ENCODE assay signal across 9 cellular contexts in the genomic region with DNA sequence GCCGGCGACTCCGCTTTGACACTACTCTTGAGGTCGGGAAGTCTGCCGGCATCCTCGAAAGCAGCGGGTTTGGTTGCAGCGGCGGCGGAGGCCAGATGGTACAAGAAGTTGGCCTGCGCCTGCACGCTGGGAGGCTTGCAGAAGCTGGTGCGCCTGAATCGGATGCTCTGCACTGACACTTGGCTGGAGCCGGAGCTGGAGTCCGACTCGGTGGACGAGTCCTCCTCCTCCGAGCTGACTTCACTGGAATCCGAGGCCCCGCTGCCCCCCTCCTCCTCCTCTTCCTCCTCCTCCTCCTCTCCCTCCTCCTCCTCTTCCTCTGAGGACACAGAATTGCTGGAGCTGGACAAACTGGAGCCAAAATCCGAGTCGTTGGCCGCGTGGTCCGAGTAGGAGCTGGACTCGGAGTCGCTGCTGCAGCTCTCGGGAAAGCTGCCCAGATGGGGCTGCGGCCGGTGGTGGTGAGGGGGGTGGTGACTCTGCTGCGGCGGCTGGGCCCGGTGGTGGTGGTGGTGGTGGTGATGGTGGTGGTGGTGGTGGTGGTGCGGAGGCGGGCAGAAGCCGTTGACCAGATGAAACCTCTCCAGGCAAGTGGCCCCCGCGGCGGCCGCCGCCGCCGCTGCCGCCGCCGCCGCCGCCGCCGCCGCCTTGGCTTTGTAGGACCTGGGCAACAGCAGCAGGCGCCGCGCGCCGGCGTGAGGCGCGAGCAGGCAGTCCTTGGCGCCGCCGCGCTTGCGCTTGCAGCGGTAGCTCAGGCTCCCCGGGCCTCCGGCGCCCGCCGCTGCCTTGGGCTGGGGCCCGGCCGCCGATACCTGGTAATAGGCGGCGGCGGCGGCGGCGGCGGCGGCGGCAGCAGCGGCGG. TPM values are rescaled to one million over a fixed set of nuclear protein-coding genes. Genes with fewer than 3 reads are reported as not detected.
DNase-seq lines count a peak whose midpoint lies in the region; ATAC-seq and TF ChIP-seq lines count a peak whose summit lies in the region.
"Had no signal": no experiment of that assay in that cellular context is flagged by ENCODE, and none has a peak within 500 bp of the region (broad histone marks: within the 10 kb centered on the region; RNA-seq: fewer than 3 reads in every experiment).

No MANE protein-coding gene starts in this region.

- peak; percentile 13 for DNase-seq in DMS153 (lab: John Stamatoyannopoulos, UW)
- DNase-seq in DMS153 treated with DMSO at 0.1 percent for 48 hours (lab: John Stamatoyannopoulos, UW; ENCODE audit: unreplicated experiment) = no peak
- peak; percentile 73 for DNase-seq in HCEC 1CT
- DNase-seq in M059J (ENCODE audit: low read depth) = peak; percentile 57
- peak; percentile 75 for DNase-seq in activated CD8-positive, alpha-beta memory T cell treated with anti-CD3 and anti-CD28 coated beads, Interleukin-2, amount 50 U/mL, for 48 hours
- no peak for DNase-seq in esophagus muscularis mucosa (ENCODE audit: extremely low spot score)
- peak; percentile 84 for DNase-seq in upper lobe of right lung

- H3K4me3 ChIP-seq in esophagus muscularis mucosa = peak overlapping the region; percentile 57 to 71 (median 69)
- H3K4me3 ChIP-seq in muscle layer of duodenum (ENCODE audit: low read depth in 1 of 2, low read length in 2 of 2) = peak overlapping the region; percentile 57 to 82
- peak overlapping the region; percentile 60 for H3K4me3 ChIP-seq in upper lobe of right lung

- no peak for TF ChIP-seq POLR2A in esophagus muscularis mucosa (IDR thresholded peaks at IDR 0.05; ENCODE audit: low read depth)

- H3K27ac ChIP-seq in esophagus muscularis mucosa (replicated peaks in 1 of 4) (peak overlapping the region; percentile 79 to 88 (median 84)), muscle layer of duodenum (ENCODE audit: low read length) (no peak overlapping the region), upper lobe of right lung (peak overlapping the region; percentile 38)
- H3K27ac ChIP-seq: epithelial cell of prostate had no signal

- TF ChIP-seq CTCF in esophagus muscularis mucosa (IDR thresholded peaks at IDR 0.05) (no peak), upper lobe of right lung (IDR thresholded peaks at IDR 0.05) (no peak)

- intact Hi-C loops in esophagus muscularis mucosa (cut with DNase I) (no loop called here), upper lobe of right lung (cut with DNase I) (loop anchor here (10.0 kb wide), 1 partner anchor 218 kb away; no protein-coding TSS in a partner anchor)

- H3K27me3 ChIP-seq in esophagus muscularis mucosa (no peaks in the 10 kb centered on the region), muscle layer of duodenum (ENCODE audit: low read depth, low read length) (peaks cover 18% of the 10 kb centered on the region), upper lobe of right lung (peaks cover 58% of the 10 kb centered on the region)

- TF ChIP-seq EP300 in esophagus muscularis mucosa (IDR thresholded peaks at IDR 0.05) = no peak

- WGBS in esophagus muscularis mucosa = 0% methylated on average over 18 of the region's 85 CpGs

- H3K36me3 ChIP-seq in esophagus muscularis mucosa = no peaks in the 10 kb centered on the region
- no peaks in the 10 kb centered on the region for H3K36me3 ChIP-seq in muscle layer of duodenum (ENCODE audit: control insufficient read depth in 1 of 2, insufficient read depth in 2 of 2, low read length in 2 of 2)
- H3K36me3 ChIP-seq in upper lobe of right lung = no peaks in the 10 kb centered on the region

- ATAC-seq in upper lobe of right lung = peak; percentile 78

- H3K4me1 ChIP-seq in esophagus muscularis mucosa = peaks cover 9 to 67% (median 63%) of the 10 kb centered on the region in 4 donors
- peaks cover 5 to 38% of the 10 kb centered on the region in 2 donors for H3K4me1 ChIP-seq in muscle layer of duodenum (ENCODE audit: control insufficient read depth in 1 of 2, insufficient read depth in 2 of 2, low read length in 2 of 2)
- H3K4me1 ChIP-seq in upper lobe of right lung = peaks cover 15% of the 10 kb centered on the region

- H3K9me3 ChIP-seq in esophagus muscularis mucosa (no peaks in the 10 kb centered on the region), muscle layer of duodenum (ENCODE audit: control insufficient read depth in 1 of 2, low read length in 2 of 2) (no peaks in the 10 kb centered on the region), upper lobe of right lung (no peaks in the 10 kb centered on the region)

RNA-seq across cellular contexts. Expression of a gene that starts 9.0 kb away (rescaled TPM):
- total RNA-seq in M059J (2014; rRNA removed; shearing (Covaris generic)) = 1.2 and 1.9 TPM in 2 replicates
- 1 to 10 TPM in 3 of 4 donors, under 1 TPM in 1; 0.50 to 2.9 (median 1.2) TPM for total RNA-seq in esophagus muscularis mucosa
- total RNA-seq in upper lobe of right lung = 0.69 TPM

RNA-seq across cellular contexts. Expression of a gene that starts 17.5 kb away (rescaled TPM):
- 9.1 and 9.3 TPM in 2 replicates for total RNA-seq in M059J (2014; rRNA removed; shearing (Covaris generic))
- total RNA-seq in esophagus muscularis mucosa = 10 to 100 TPM; 23.5 to 39.7 (median 30.2) TPM
- 60.6 TPM for total RNA-seq in upper lobe of right lung

Comparison
In these comparisons a context has a peak if more than half of its experiments do, and no peak if none do; other contexts are left out.
1. DNase-seq: peak in DMS153 (single experiment), HCEC 1CT (single experiment), M059J (single experiment), activated CD8-positive, alpha-beta memory T cell treated with anti-CD3 and anti-CD28 coated beads, Interleukin-2, amount 50 U/mL, for 48 hours (single experiment) and upper lobe of right lung (single experiment); none in DMS153 treated with DMSO at 0.1 percent for 48 hours (single experiment) and esophagus muscularis mucosa (single experiment).
2. Peak in every context shown above with its lines, with median percentiles within 50 percentile points of each other: H3K4me3 ChIP-seq.